In genomic region chr9:6689893-6690634, GRCh38 we compare ENCODE assay signal across 21 cellular contexts. TPM values are rescaled to one million over a fixed set of nuclear protein-coding genes. Genes with fewer than 3 reads are reported as not detected.
A peak's percentile ranks its signal among the peaks of the same experiment; 100 is the strongest.
DNase-seq lines count a peak whose midpoint lies in the region; ATAC-seq, FAIRE-seq and TF ChIP-seq lines count a peak whose summit lies in the region.
"Had no signal": no experiment of that assay in that cellular context is flagged by ENCODE, and none has a peak within 500 bp of the region (broad histone marks: within the 10 kb centered on the region; RNA-seq: fewer than 3 reads in every experiment).

No MANE protein-coding gene starts in this region.

- H3K4me1 Mint-ChIP-seq in IgD-negative memory B cell: peaks cover 43 to 54% (median 44%) of the 10 kb centered on the region in 3 donors
- H3K4me1 Mint-ChIP-seq in activated CD4-positive, alpha-beta T cell treated with anti-CD3 and anti-CD28 coated beads, Interleukin-2, amount 10 ng/mL, durations not matched to agents 7 days and 5 days: peaks cover 9% of the 10 kb centered on the region
- H3K4me1 Mint-ChIP-seq: natural killer cell had no signal

- peaks cover 0 to 3% (median 0%) of the 10 kb centered on the region in 3 donors for H3K9me3 Mint-ChIP-seq in IgD-negative memory B cell
- no peaks in the 10 kb centered on the region for H3K9me3 Mint-ChIP-seq in activated CD4-positive, alpha-beta T cell treated with anti-CD3 and anti-CD28 coated beads, Interleukin-2, amount 10 ng/mL, durations not matched to agents 7 days and 5 days
- H3K9me3 Mint-ChIP-seq: activated CD4-positive, alpha-beta memory T cell treated with anti-CD3 and anti-CD28 coated beads for 36 hours; activated naive CD4-positive, alpha-beta T cell treated with anti-CD3 and anti-CD28 coated beads, Interleukin-2, amount 50 U/mL, for 72 hours; activated T-cell treated with anti-CD3 and anti-CD28 coated beads, Interleukin-2, amount 50 U/mL, for 4 hours; natural killer cell had no signal

- DNase-seq in caudate nucleus (lab: John Stamatoyannopoulos, UW) (no peak), frontal cortex (ENCODE audit: low spot score in 2 of 2) (no peak)
- no peak for DNase-seq in activated CD4-positive, alpha-beta T cell treated with anti-CD3 and anti-CD28 coated beads, Interleukin-2, amount 10 ng/mL, durations not matched to agents 7 days and 5 days
- DNase-seq: activated CD4-positive, alpha-beta memory T cell treated with anti-CD3 and anti-CD28 coated beads for 36 hours; activated T-cell treated with anti-CD3 and anti-CD28 coated beads, Interleukin-2, amount 50 U/mL, for 4 hours; body of pancreas; Calu3; hippocampal formation; natural killer cell; NCI-H187 treated with DMSO at 0.1 percent for 48 hours; stimulated activated CD4-positive, alpha-beta T cell treated with anti-CD3 and anti-CD28 coated beads, Interleukin-2, amount 100 ng/mL, for 48 hours had no signal

- no peaks in the 10 kb centered on the region for H4K20me1 ChIP-seq in DOHH2 (ENCODE audit: control insufficient read depth, insufficient read depth, low read depth, low read length)

- no peaks in the 10 kb centered on the region for H3K27me3 ChIP-seq in DOHH2 (ENCODE audit: control insufficient read depth, low read length)
- H3K27me3 ChIP-seq: body of pancreas had no signal

- H3K4me3 ChIP-seq in DOHH2 (ENCODE audit: low read length): peak overlapping the region; percentile 60
- H3K4me3 ChIP-seq: body of pancreas, coronary artery had no signal

- CTCF ChIA-PET in activated CD4-positive, alpha-beta T cell treated with anti-CD3 and anti-CD28 coated beads, Interleukin-2, amount 10 ng/mL, durations not matched to agents 7 days and 5 days (lab: Charles Lee): interaction anchor here (1.2 kb wide), 1 partner anchor 13 kb away, joined by 3 read pairs; no protein-coding TSS in a partner anchor

- peaks cover 13% of the 10 kb centered on the region for H3K79me2 ChIP-seq in DOHH2 (ENCODE audit: control insufficient read depth, low read length)

- H3K4me3 Mint-ChIP-seq in IgD-negative memory B cell: peak overlapping the region; percentile 58 to 83 (median 74)
- no peak overlapping the region for H3K4me3 Mint-ChIP-seq in activated CD4-positive, alpha-beta T cell treated with anti-CD3 and anti-CD28 coated beads, Interleukin-2, amount 10 ng/mL, durations not matched to agents 7 days and 5 days
- H3K4me3 Mint-ChIP-seq: activated CD4-positive, alpha-beta memory T cell treated with anti-CD3 and anti-CD28 coated beads for 36 hours; activated T-cell treated with anti-CD3 and anti-CD28 coated beads, Interleukin-2, amount 50 U/mL, for 4 hours; natural killer cell had no signal

- POLR2A ChIA-PET in activated CD4-positive, alpha-beta T cell treated with anti-CD3 and anti-CD28 coated beads, Interleukin-2, amount 10 ng/mL, durations not matched to agents 7 days and 5 days (lab: Charles Lee): no interaction called here

- peaks cover 76% of the 10 kb centered on the region for H3K4me1 ChIP-seq in DOHH2 (ENCODE audit: control insufficient read depth, low read length)
- H3K4me1 ChIP-seq: body of pancreas had no signal

- H3K9me3 ChIP-seq in DOHH2 (ENCODE audit: control insufficient read depth, insufficient read depth, low read length): no peaks in the 10 kb centered on the region
- H3K9me3 ChIP-seq: body of pancreas had no signal

- peak; percentile 38 for ATAC-seq in GM19025 (IDR thresholded peaks at IDR 0.05; ENCODE audit: low read depth, unreplicated experiment)
- no peak for ATAC-seq in GM19023 (IDR thresholded peaks at IDR 0.05; ENCODE audit: unreplicated experiment)
- no peak for ATAC-seq in GM18505 (IDR thresholded peaks at IDR 0.05; ENCODE audit: unreplicated experiment)
- ATAC-seq: activated naive CD4-positive, alpha-beta T cell treated with anti-CD3 and anti-CD28 coated beads, Interleukin-2, amount 50 U/mL, for 72 hours; activated T-cell treated with anti-CD3 and anti-CD28 coated beads, Interleukin-2, amount 50 U/mL, for 4 hours; body of pancreas; natural killer cell had no signal

- H3K27me3 Mint-ChIP-seq in IgD-negative memory B cell: peaks cover 2% of the 10 kb centered on the region
- no peaks in the 10 kb centered on the region for H3K27me3 Mint-ChIP-seq in activated CD4-positive, alpha-beta T cell treated with anti-CD3 and anti-CD28 coated beads, Interleukin-2, amount 10 ng/mL, durations not matched to agents 7 days and 5 days
- H3K27me3 Mint-ChIP-seq: activated CD4-positive, alpha-beta memory T cell treated with anti-CD3 and anti-CD28 coated beads for 36 hours had no signal

- no peak for FAIRE-seq in frontal cortex (lab: Jason Lieb, UNC)
- FAIRE-seq: H54, keratinocyte had no signal

- no peaks in the 10 kb centered on the region for H3K9me2 ChIP-seq in DOHH2 (replicated peaks; ENCODE audit: control insufficient read depth, low read length)

- H3K36me3 ChIP-seq in DOHH2 (ENCODE audit: control insufficient read depth, low read length): no peaks in the 10 kb centered on the region; the same call in 1 of the 2 replicates

- H3F3A ChIP-seq in DOHH2 (ENCODE audit: control insufficient read depth, insufficient read depth): peaks cover 34% of the 10 kb centered on the region

- peak overlapping the region; percentile 60 to 93 (median 85) for H3K27ac Mint-ChIP-seq in IgD-negative memory B cell
- H3K27ac Mint-ChIP-seq in activated CD4-positive, alpha-beta T cell treated with anti-CD3 and anti-CD28 coated beads, Interleukin-2, amount 10 ng/mL, durations not matched to agents 7 days and 5 days: no peak overlapping the region
- H3K27ac Mint-ChIP-seq: activated CD4-positive, alpha-beta memory T cell treated with anti-CD3 and anti-CD28 coated beads for 36 hours; activated naive CD4-positive, alpha-beta T cell treated with anti-CD3 and anti-CD28 coated beads, Interleukin-2, amount 50 U/mL, for 72 hours; natural killer cell had no signal

- peak overlapping the region; percentile 83 for H3K4me2 ChIP-seq in DOHH2 (ENCODE audit: low read length)

- H3K27ac ChIP-seq in DOHH2 (ENCODE audit: low read depth, low read length) (peak overlapping the region; percentile 92), caudate nucleus (ENCODE audit: low read depth, low read length) (peak overlapping the region; percentile 44)
- H3K27ac ChIP-seq: body of pancreas, coronary artery had no signal

- no peak for TF ChIP-seq POLR2A in GM18505 (IDR thresholded peaks at IDR 0.05; ENCODE audit: borderline replicate concordance, extremely low read depth, insufficient read depth, insufficient read length)

- peaks cover 4% of the 10 kb centered on the region for H3K36me3 Mint-ChIP-seq in IgD-negative memory B cell
- H3K36me3 Mint-ChIP-seq in activated CD4-positive, alpha-beta T cell treated with anti-CD3 and anti-CD28 coated beads, Interleukin-2, amount 10 ng/mL, durations not matched to agents 7 days and 5 days (ENCODE audit: low read depth): no peaks in the 10 kb centered on the region
- H3K36me3 Mint-ChIP-seq: activated CD4-positive, alpha-beta memory T cell treated with anti-CD3 and anti-CD28 coated beads for 36 hours; activated naive CD4-positive, alpha-beta T cell treated with anti-CD3 and anti-CD28 coated beads, Interleukin-2, amount 50 U/mL, for 72 hours; natural killer cell had no signal

- TF ChIP-seq CTCF in DOHH2 (IDR thresholded peaks at IDR 0.05; ENCODE audit: low read depth, low read length, poor library complexity, severe bottlenecking): no peak

RNA-seq across cellular contexts. Expression of gene GLDC, which starts 44.5 kb away (rescaled TPM):
- polyA plus RNA-seq in IgD-negative memory B cell: 1.0 TPM
- total RNA-seq in activated CD4-positive, alpha-beta T cell treated with anti-CD3 and anti-CD28 coated beads, Interleukin-2, amount 10 ng/mL, durations not matched to agents 7 days and 5 days: under 1 TPM; 0.50 to 0.69 TPM
- 13.5 TPM for total RNA-seq in frontal cortex
- total RNA-seq: body of pancreas, subcutaneous adipose tissue had no signal
